ENCODE assay signal across 23 cellular contexts in genomic region chr11:11588890-11589289, GRCh38. TPM values are rescaled to one million over a fixed set of nuclear protein-coding genes. Genes with fewer than 3 reads are reported as not detected.
A peak's percentile ranks its signal among the peaks of the same experiment; 100 is the strongest.
DNase-seq lines count a peak whose midpoint lies in the region; ATAC-seq and TF ChIP-seq lines count a peak whose summit lies in the region.
"Had no signal": no experiment of that assay in that cellular context is flagged by ENCODE, and none has a peak within 500 bp of the region (broad histone marks: within the 10 kb centered on the region; RNA-seq: fewer than 3 reads in every experiment).

No MANE protein-coding gene starts in this region.

- no peaks in the 10 kb centered on the region for H3K36me3 ChIP-seq in GM23248 (ENCODE audit: low read depth)
- no peaks in the 10 kb centered on the region for H3K36me3 ChIP-seq in Loucy (ENCODE audit: insufficient read depth, low read length)
- H3K36me3 ChIP-seq in lung (ENCODE audit: control insufficient read depth in 2 of 2, insufficient read depth in 2 of 2, low read length in 2 of 2) = no peaks in the 10 kb centered on the region

- no peak overlapping the region for H3K4me2 ChIP-seq in GM23248 (ENCODE audit: unreplicated experiment)
- H3K4me2 ChIP-seq in Loucy (ENCODE audit: low read depth, low read length, poor library complexity, severe bottlenecking) = peak overlapping the region; percentile 46

- H3K9me2 ChIP-seq in GM23248 (ENCODE audit: insufficient read depth) (no peaks in the 10 kb centered on the region), Loucy (replicated peaks; ENCODE audit: low read depth, low read length) (no peaks in the 10 kb centered on the region)

- H3K9me3 ChIP-seq in GM23248 (ENCODE audit: low read depth) (no peaks in the 10 kb centered on the region), Loucy (ENCODE audit: insufficient read depth, low read depth, low read length) (no peaks in the 10 kb centered on the region), lung (ENCODE audit: control insufficient read depth in 2 of 2, insufficient read depth in 1 of 2, low read length in 1 of 2) (no peaks in the 10 kb centered on the region)
- H3K9me3 ChIP-seq: mucosa of descending colon, psoas muscle had no signal

- peak; percentile 25 for DNase-seq in GM23248
- peak; percentile 28 for DNase-seq in ecto neural progenitor cell (ENCODE audit: low spot score)
- peak; percentile 5 for DNase-seq in lung (ENCODE audit: low spot score)
- no peak for DNase-seq in foreskin melanocyte
- no peak for DNase-seq in NCI-H345 treated with DMSO at 0.1 percent for 48 hours (lab: John Stamatoyannopoulos, UW; ENCODE audit: unreplicated experiment)
- DNase-seq in NCI-H510A (lab: John Stamatoyannopoulos, UW) = no peak
- DNase-seq: activated T-cell treated with anti-CD3 and anti-CD28 coated beads, Interleukin-2, amount 50 U/mL, for 72 hours; HCEC 1CT; head of caudate nucleus; left ventricle myocardium superior; mucosa of descending colon; NCI-H187; NCI-H2227 treated with DMSO at 0.1 percent for 48 hours; NCI-H774; psoas muscle; SHP77; SW 1271 had no signal

- H4K20me1 ChIP-seq in GM23248 (ENCODE audit: insufficient read depth) = no peaks in the 10 kb centered on the region
- no peaks in the 10 kb centered on the region for H4K20me1 ChIP-seq in Loucy (ENCODE audit: insufficient read depth, low read length, poor library complexity, severe bottlenecking)

- WGBS in GM23248 (ENCODE audit: low coverage in 1 of 2, low lambda C conversion rate in 2 of 2, missing lambda C conversion rate in 2 of 2), 2 experiments = 55 to 62% methylated on average over 1 of the region's 1 CpG
- 13 to 34% methylated on average over 1 of the region's 1 CpG for WGBS in lung, 2 donors

- no peak for TF ChIP-seq CTCF in Loucy (conservative IDR thresholded peaks at IDR 0.05; ENCODE audit: low read length)
- no peak for TF ChIP-seq CTCF in lung (IDR thresholded peaks at IDR 0.05; ENCODE audit: control extremely low read depth, extremely low read depth)

- no peak for ATAC-seq in lung (ENCODE audit: insufficient read depth, low FRiP score)
- ATAC-seq in HG03095 (IDR thresholded peaks at IDR 0.05; ENCODE audit: unreplicated experiment) = no peak
- ATAC-seq: activated naive CD4-positive, alpha-beta T cell treated with anti-CD3 and anti-CD28 coated beads, Interleukin-2, amount 50 U/mL, for 72 hours; activated T-cell treated with anti-CD3 and anti-CD28 coated beads, Interleukin-2, amount 50 U/mL, for 72 hours; K562; left ventricle myocardium superior; mucosa of descending colon; psoas muscle had no signal

- H3K4me3 ChIP-seq in GM23248 = no peak overlapping the region
- H3K4me3 ChIP-seq in Loucy (ENCODE audit: low read length, poor library complexity, severe bottlenecking) = peak overlapping the region; percentile 30
- H3K4me3 ChIP-seq in lung = no peak overlapping the region
- H3K4me3 ChIP-seq: K562, mucosa of descending colon, psoas muscle had no signal

- H3K79me2 ChIP-seq in GM23248 (ENCODE audit: insufficient read depth) (no peaks in the 10 kb centered on the region), Loucy (ENCODE audit: insufficient read depth, low read length) (no peaks in the 10 kb centered on the region)

- peaks cover 23% of the 10 kb centered on the region for H3K4me1 ChIP-seq in GM23248 (ENCODE audit: insufficient read depth)
- H3K4me1 ChIP-seq in Loucy (ENCODE audit: insufficient read depth, low read length, poor library complexity, severe bottlenecking) = peaks cover 18% of the 10 kb centered on the region
- peaks cover 10 to 16% of the 10 kb centered on the region in 2 donors for H3K4me1 ChIP-seq in lung (ENCODE audit: control insufficient read depth in 2 of 2, insufficient read depth in 2 of 2, low read length in 2 of 2)

- H3K27me3 ChIP-seq in GM23248 (replicated peaks; ENCODE audit: insufficient read depth) (no peaks in the 10 kb centered on the region), Loucy (ENCODE audit: insufficient read depth, low read length, poor library complexity, severe bottlenecking) (no peaks in the 10 kb centered on the region), lung (ENCODE audit: control insufficient read depth, insufficient read depth) (no peaks in the 10 kb centered on the region)

- H3K9ac ChIP-seq in GM23248 (no peak overlapping the region), Loucy (ENCODE audit: low read depth, low read length, poor library complexity, severe bottlenecking) (peak overlapping the region; percentile 35)

- H3K27ac ChIP-seq in GM23248 (no peak overlapping the region), lung (ENCODE audit: low read depth in 1 of 2, low read length in 1 of 2) (no peak overlapping the region)
- H3K27ac ChIP-seq: C4-2B, psoas muscle had no signal

- H3F3A ChIP-seq in GM23248 (ENCODE audit: insufficient read depth) (peaks cover 18% of the 10 kb centered on the region), Loucy (ENCODE audit: low read depth) (no peaks in the 10 kb centered on the region)

- in situ Hi-C loops in GM23248 (cut with MboI) = no loop called here

- H2AFZ ChIP-seq in GM23248 = no peak overlapping the region
- peak overlapping the region; percentile 49 for H2AFZ ChIP-seq in Loucy (ENCODE audit: low read length)

RNA-seq across cellular contexts. Expression of gene GALNT18, which starts 32.9 kb away (rescaled TPM):
- total RNA-seq in GM23248 (2014; rRNA removed; shearing (Covaris generic)) = 5.6 and 7.1 TPM in 2 replicates
- polyA plus RNA-seq in GM23248 (2016; fragmentation: Nextera tagmentation; extraction: Ambion mirVana) (3.9 and 4.1 TPM in 2 replicates), lung (100 to 1,000 TPM in 1 of 2 donors, 10 to 100 TPM in 1; 17.7 to 109 TPM)
- total RNA-seq in lung = 10 to 100 TPM; 59.3 to 68.0 TPM
- total RNA-seq: K562, OCI-LY7 had no signal
- polyA plus RNA-seq: K562 had no signal

Comparison
In these comparisons a context has a peak if more than half of its experiments do, and no peak if none do; other contexts are left out.
1. DNase-seq: peak in GM23248 (single experiment), ecto neural progenitor cell (single experiment) and lung (single experiment); none in foreskin melanocyte (single experiment), NCI-H345 treated with DMSO at 0.1 percent for 48 hours (single experiment) and NCI-H510A (single experiment).